8 cellular contexts compared by ENCODE assay signal in genomic region chr11:133163463-133164419, GRCh38.
DNase-seq lines count a peak whose midpoint lies in the region; ATAC-seq and TF ChIP-seq lines count a peak whose summit lies in the region.

No MANE protein-coding gene starts in this region.

- H3K4me1 ChIP-seq in cardiac muscle cell (ENCODE audit: low read depth) (no peaks in the 10 kb centered on the region), smooth muscle cell (ENCODE audit: low read depth) (no peaks in the 10 kb centered on the region)

- H3K79me2 ChIP-seq in smooth muscle cell (ENCODE audit: low read depth): no peaks in the 10 kb centered on the region

- H3K27ac ChIP-seq in cardiac muscle cell (no peak overlapping the region), smooth muscle cell (ENCODE audit: low read depth) (no peak overlapping the region)

- H4K20me1 ChIP-seq in smooth muscle cell (ENCODE audit: low read depth): no peaks in the 10 kb centered on the region

- H3K9me3 Mint-ChIP-seq in natural killer cell treated with Interleukin-12 subunit alpha and Interleukin-12 subunit beta and Interleukin-15 and Interleukin-18, amount 100 ng/mL, for 72 hours: no peaks in the 10 kb centered on the region

- TF ChIP-seq CTCF in LNCaP clone FGC (IDR thresholded peaks at IDR 0.05; ENCODE audit: control insufficient read depth, extremely low read depth, insufficient read depth) (peak; percentile 80), cardiac muscle cell (IDR thresholded peaks at IDR 0.05; ENCODE audit: low read depth, low read length) (peak; percentile 68), smooth muscle cell (IDR thresholded peaks at IDR 0.05; ENCODE audit: borderline replicate concordance, insufficient read depth, poor library complexity, severe bottlenecking) (peak; percentile 73)

- no peak overlapping the region for H3K9ac ChIP-seq in smooth muscle cell (ENCODE audit: low read depth)

- H3K4me3 Mint-ChIP-seq in T-helper 17 cell: no peak overlapping the region
- no peak overlapping the region for H3K4me3 Mint-ChIP-seq in natural killer cell treated with Interleukin-12 subunit alpha and Interleukin-12 subunit beta and Interleukin-15 and Interleukin-18, amount 100 ng/mL, for 72 hours

- H3K36me3 ChIP-seq in cardiac muscle cell: no peaks in the 10 kb centered on the region
- no peaks in the 10 kb centered on the region for H3K36me3 ChIP-seq in smooth muscle cell (ENCODE audit: low read depth)

- H3K27me3 ChIP-seq in cardiac muscle cell: peaks cover 10% of the 10 kb centered on the region
- H3K27me3 ChIP-seq in smooth muscle cell (ENCODE audit: low read depth): peaks cover 28% of the 10 kb centered on the region

- peaks cover 4% of the 10 kb centered on the region for H3K36me3 Mint-ChIP-seq in T-helper 17 cell (ENCODE audit: low read depth)
- H3K36me3 Mint-ChIP-seq in natural killer cell treated with Interleukin-12 subunit alpha and Interleukin-12 subunit beta and Interleukin-15 and Interleukin-18, amount 100 ng/mL, for 72 hours: no peaks in the 10 kb centered on the region

- no peaks in the 10 kb centered on the region for H3F3A ChIP-seq in smooth muscle cell (ENCODE audit: low read depth)

- H3K4me2 ChIP-seq in smooth muscle cell: no peak overlapping the region

- peaks cover 2% of the 10 kb centered on the region for H3K4me1 Mint-ChIP-seq in T-helper 17 cell
- H3K4me1 Mint-ChIP-seq in natural killer cell treated with Interleukin-12 subunit alpha and Interleukin-12 subunit beta and Interleukin-15 and Interleukin-18, amount 100 ng/mL, for 72 hours (ENCODE audit: low read depth in 2 of 2): no peaks in the 10 kb centered on the region

- WGBS in smooth muscle cell (ENCODE audit: low lambda C conversion rate): 45% methylated on average over 12 of the region's 12 CpGs

- H3K9me3 ChIP-seq in T-helper 17 cell (ENCODE audit: control insufficient read depth, low read length, poor library complexity, severe bottlenecking) (no peaks in the 10 kb centered on the region), cardiac muscle cell (ENCODE audit: low read depth) (no peaks in the 10 kb centered on the region), smooth muscle cell (replicated peaks; ENCODE audit: low read depth) (no peaks in the 10 kb centered on the region)

- ATAC-seq in GM21367 (IDR thresholded peaks at IDR 0.05; ENCODE audit: unreplicated experiment): peak; percentile 68
- peak; percentile 45 for ATAC-seq in T-helper 17 cell
- ATAC-seq in natural killer cell treated with Interleukin-12 subunit alpha and Interleukin-12 subunit beta and Interleukin-15 and Interleukin-18, amount 100 ng/mL, for 72 hours: no peak

- no peak overlapping the region for H2AFZ ChIP-seq in smooth muscle cell (ENCODE audit: low read depth)

- DNase-seq in Daoy (ENCODE audit: low read depth) (peak; percentile 53), LNCaP clone FGC (ENCODE audit: low read depth) (peak; percentile 2), T-helper 17 cell (no peak), cardiac muscle cell (ENCODE audit: low read depth in 1 of 2, low spot score in 1 of 2) (peak; percentile 61 to 71), smooth muscle cell (lab: John Stamatoyannopoulos, UW; ENCODE audit: unreplicated experiment) (no peak)
- no peak for DNase-seq in activated CD4-positive, alpha-beta T cell treated with anti-CD3 and anti-CD28 coated beads for 48 hours
- DNase-seq in natural killer cell treated with Interleukin-12 subunit alpha and Interleukin-12 subunit beta and Interleukin-15 and Interleukin-18, amount 100 ng/mL, for 72 hours (ENCODE audit: low spot score): no peak

- peaks cover 49% of the 10 kb centered on the region for H3K27me3 Mint-ChIP-seq in T-helper 17 cell
- H3K27me3 Mint-ChIP-seq in natural killer cell treated with Interleukin-12 subunit alpha and Interleukin-12 subunit beta and Interleukin-15 and Interleukin-18, amount 100 ng/mL, for 72 hours: peaks cover 0 to 2% of the 10 kb centered on the region in 2 donors

- H3K4me3 ChIP-seq in LNCaP clone FGC (ENCODE audit: low read depth, low read length) (no peak overlapping the region), cardiac muscle cell (no peak overlapping the region), smooth muscle cell (no peak overlapping the region)

- no peak overlapping the region for H3K27ac Mint-ChIP-seq in T-helper 17 cell
- H3K27ac Mint-ChIP-seq in natural killer cell treated with Interleukin-12 subunit alpha and Interleukin-12 subunit beta and Interleukin-15 and Interleukin-18, amount 100 ng/mL, for 72 hours: no peak overlapping the region

Comparison
In these comparisons a context has a peak if more than half of its experiments do, and no peak if none do; other contexts are left out.
1. DNase-seq: peak in Daoy (single experiment), LNCaP clone FGC (single experiment) and cardiac muscle cell (2 of 2); none in T-helper 17 cell (0 of 3), smooth muscle cell (single experiment), activated CD4-positive, alpha-beta T cell treated with anti-CD3 and anti-CD28 coated beads for 48 hours (single experiment) and natural killer cell treated with Interleukin-12 subunit alpha and Interleukin-12 subunit beta and Interleukin-15 and Interleukin-18, amount 100 ng/mL, for 72 hours (single experiment).
2. ATAC-seq: peak in GM21367 (single experiment) and T-helper 17 cell (single experiment); none in natural killer cell treated with Interleukin-12 subunit alpha and Interleukin-12 subunit beta and Interleukin-15 and Interleukin-18, amount 100 ng/mL, for 72 hours (0 of 2).
3. Peak in every context shown above with its lines, with median percentiles within 50 percentile points of each other: CTCF ChIP-seq.